ENCODE assay signal across 9 cellular contexts in genomic region chr7:92634924-92635519, GRCh38. TPM values are rescaled to one million over a fixed set of nuclear protein-coding genes. Genes with fewer than 3 reads are reported as not detected.
A peak's percentile ranks its signal among the peaks of the same experiment; 100 is the strongest.
DNase-seq lines count a peak whose midpoint lies in the region; ATAC-seq and TF ChIP-seq lines count a peak whose summit lies in the region.
"Had no signal": no experiment of that assay in that cellular context is flagged by ENCODE, and none has a peak within 500 bp of the region (broad histone marks: within the 10 kb centered on the region; RNA-seq: fewer than 3 reads in every experiment).

No MANE protein-coding gene starts in this region.

- peak overlapping the region; percentile 36 for H3K27ac ChIP-seq in Karpas-422 (ENCODE audit: low read length)
- peak overlapping the region; percentile 5 to 43 (median 22) for H3K27ac ChIP-seq in upper lobe of left lung

- POLR2A ChIA-PET in BJ (lab: Charles Lee), result interaction anchor here (0.6 kb wide), 1 partner anchor 68 kb away, joined by 4 read pairs; no protein-coding TSS in a partner anchor

- H3K9me2 ChIP-seq in Karpas-422 (replicated peaks; ENCODE audit: insufficient read depth, low read length), result no peaks in the 10 kb centered on the region

- no peak for TF ChIP-seq CTCF in BJ (IDR thresholded peaks at IDR 0.05; ENCODE audit: insufficient read depth, low read depth, low read length)
- TF ChIP-seq CTCF in upper lobe of left lung (IDR thresholded peaks at IDR 0.05), result no peak

- no peak overlapping the region for H3K4me3 ChIP-seq in BJ (ENCODE audit: low read depth, low read length)
- H3K4me3 ChIP-seq in Karpas-422 (ENCODE audit: low read length), result no peak overlapping the region
- no peak overlapping the region for H3K4me3 ChIP-seq in upper lobe of left lung

- H3K9ac ChIP-seq in Karpas-422 (ENCODE audit: low read length), result no peak overlapping the region

- WGBS in upper lobe of left lung, 2 donors, result 26 to 32% methylated on average over 4 of the region's 4 CpGs

- H2AFZ ChIP-seq in Karpas-422 (ENCODE audit: low read length), result no peak overlapping the region

- H4K20me1 ChIP-seq in Karpas-422 (ENCODE audit: insufficient read depth, low read depth, low read length), result no peaks in the 10 kb centered on the region

- peaks cover 32% of the 10 kb centered on the region for H3K4me1 ChIP-seq in Karpas-422 (ENCODE audit: low read length)
- H3K4me1 ChIP-seq in upper lobe of left lung, result peaks cover 28 to 40% (median 36%) of the 10 kb centered on the region in 4 donors

- no peaks in the 10 kb centered on the region for H3K9me3 ChIP-seq in Karpas-422 (ENCODE audit: low read length)
- no peaks in the 10 kb centered on the region for H3K9me3 ChIP-seq in upper lobe of left lung

- peaks cover 37% of the 10 kb centered on the region for H3K79me2 ChIP-seq in Karpas-422 (ENCODE audit: low read length)

- ATAC-seq in GM21367 (IDR thresholded peaks at IDR 0.05; ENCODE audit: unreplicated experiment) (peak; percentile 34), upper lobe of left lung (ENCODE audit: low FRiP score in 2 of 2) (peak; percentile 25 to 83)

- no peak for TF ChIP-seq POLR2A in upper lobe of left lung (IDR thresholded peaks at IDR 0.05)

- DNase-seq in BJ (ENCODE audit: low read depth) (peak; percentile 36), Karpas-422 (no peak), amniotic epithelial cell (ENCODE audit: low read depth) (peak; percentile 80), kidney tubule cell (ENCODE audit: low spot score) (peak; percentile 92), upper lobe of left lung (no peak), epidermal melanocyte (ENCODE audit: insufficient read length, low spot score) (no peak)
- DNase-seq in effector CD4-positive, alpha-beta T cell, result no peak
- DNase-seq: left cardiac atrium had no signal

- H3K36me3 ChIP-seq in BJ (ENCODE audit: control insufficient read depth, insufficient read depth, low read length) (peaks cover 2% of the 10 kb centered on the region; the same call in 1 of the 2 replicates), Karpas-422 (ENCODE audit: insufficient read depth, low read length) (no peaks in the 10 kb centered on the region), upper lobe of left lung (no peaks in the 10 kb centered on the region)

- H3K27me3 ChIP-seq in BJ (ENCODE audit: control insufficient read depth, insufficient read depth, low read length) (no peaks in the 10 kb centered on the region), Karpas-422 (ENCODE audit: low read length) (no peaks in the 10 kb centered on the region), upper lobe of left lung (no peaks in the 10 kb centered on the region)

- H3K4me2 ChIP-seq in Karpas-422 (ENCODE audit: low read depth, low read length, poor library complexity, severe bottlenecking), result peak overlapping the region; percentile 3

- CTCF ChIA-PET in BJ (lab: Yijun Ruan, JAX), result interaction anchor here (0.6 to 1.7 kb wide), 4 partner anchors 13 to 418 kb away, joined by 3 to 4 read pairs (median 4); no protein-coding TSS in a partner anchor

- no peak for TF ChIP-seq EP300 in upper lobe of left lung (IDR thresholded peaks at IDR 0.05)

RNA-seq across cellular contexts. Expression of gene FAM133B, which starts 44.8 kb away (rescaled TPM):
- polyA plus RNA-seq in BJ (2011; rRNA removed), result 7.7 and 11.5 TPM in 2 replicates
- 7.1 and 7.6 TPM in 2 replicates for polyA minus RNA-seq in BJ (2011; rRNA and poly(A)+ RNA removed)
- total RNA-seq in Karpas-422 (2014; rRNA removed; shearing (Covaris generic); ENCODE audit: low replicate concordance), result 18.8 and 41.2 TPM in 2 replicates
- 10 to 100 TPM; 10.1 to 42.5 (median 19.8) TPM for total RNA-seq in upper lobe of left lung

Comparison
In these comparisons a context has a peak if more than half of its experiments do, and no peak if none do; other contexts are left out.
1. DNase-seq: peak in BJ (single experiment), amniotic epithelial cell (single experiment) and kidney tubule cell (single experiment); none in Karpas-422 (single experiment), upper lobe of left lung (0 of 2), effector CD4-positive, alpha-beta T cell (single experiment) and epidermal melanocyte (single experiment).